Comparison of ENCODE assay signal across 17 cellular contexts in the genomic region with DNA sequence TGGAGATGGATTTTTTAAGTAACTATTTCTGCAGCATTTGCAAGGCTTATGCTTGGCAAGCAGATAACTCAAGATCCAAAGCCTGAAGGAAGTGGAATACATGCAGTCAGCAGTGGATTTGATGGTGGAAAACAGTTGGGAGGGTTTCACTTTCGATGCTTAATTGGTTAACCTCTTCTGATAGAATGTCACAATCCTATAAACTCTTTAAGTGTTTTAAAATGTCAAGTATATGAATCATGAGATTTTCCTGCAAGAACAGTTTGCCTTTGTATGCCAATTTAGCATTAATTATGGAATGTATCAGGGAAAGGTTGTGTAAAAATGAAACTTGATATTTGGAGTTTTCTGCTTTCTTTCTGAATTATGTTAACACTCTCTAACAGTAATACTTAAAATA. TPM values are rescaled to one million over a fixed set of nuclear protein-coding genes. Genes with fewer than 3 reads are reported as not detected.
DNase-seq lines count a peak whose midpoint lies in the region; ATAC-seq and TF ChIP-seq lines count a peak whose summit lies in the region.
"Had no signal": no experiment of that assay in that cellular context is flagged by ENCODE, and none has a peak within 500 bp of the region (broad histone marks: within the 10 kb centered on the region; RNA-seq: fewer than 3 reads in every experiment).

No MANE protein-coding gene starts in this region.

- peaks cover 54% of the 10 kb centered on the region for H3K36me3 ChIP-seq in PC-3 (ENCODE audit: low read depth, low read length)
- H3K36me3 ChIP-seq in fibroblast of lung (ENCODE audit: control insufficient read depth, insufficient read depth, low read length), result peaks cover 10% of the 10 kb centered on the region

- no peak for TF ChIP-seq CTCF in PC-3 (conservative IDR thresholded peaks at IDR 0.05; ENCODE audit: low read depth, low read length)
- TF ChIP-seq CTCF in fibroblast of lung (conservative IDR thresholded peaks at IDR 0.05 in 1 of 2, IDR thresholded peaks at IDR 0.05 in 1 of 2; ENCODE audit: low read depth in 1 of 2, low read length in 2 of 2), result no peak

- H3K79me2 ChIP-seq in PC-3 (ENCODE audit: low read length), result no peaks in the 10 kb centered on the region
- no peaks in the 10 kb centered on the region for H3K79me2 ChIP-seq in fibroblast of lung (ENCODE audit: control insufficient read depth, insufficient read depth, low read length)

- H3K27ac ChIP-seq in PC-3 (ENCODE audit: low read length) (no peak overlapping the region), fibroblast of lung (ENCODE audit: insufficient read depth, low read length) (no peak overlapping the region)
- H3K27ac ChIP-seq: adrenal gland, coronary artery, SJCRH30 had no signal

- BruUV-seq in PC-3 (replicated peaks; lab: Mats Ljungman, UMichigan), result no TSS peak

- intact Hi-C loops in PC-3 (cut with micrococcal nuclease), result no loop called here

- H3K4me3 ChIP-seq in PC-3 (ENCODE audit: low read length), result no peak overlapping the region
- no peak overlapping the region for H3K4me3 ChIP-seq in fibroblast of lung (replicated peaks in 1 of 4; ENCODE audit: control extremely low read depth in 1 of 4, insufficient read depth in 1 of 4, low read depth in 3 of 4, low read length in 4 of 4)
- H3K4me3 ChIP-seq: adrenal gland, coronary artery, K562, mucosa of descending colon, SJCRH30 had no signal

- H3K4me3 Mint-ChIP-seq in activated CD8-positive, alpha-beta memory T cell treated with anti-CD3 and anti-CD28 coated beads, Interleukin-2, amount 10 ng/mL, durations not matched to agents 7 days and 5 days, result no peak overlapping the region
- no peak overlapping the region for H3K4me3 Mint-ChIP-seq in stimulated activated effector memory CD8-positive, alpha-beta T cell treated with anti-CD3 and anti-CD28 coated beads, Interleukin-12 subunit alpha, Interleukin-12 subunit beta, amount 100 ng/mL, for 72 hours
- H3K4me3 Mint-ChIP-seq in T-cell, result no peak overlapping the region
- H3K4me3 Mint-ChIP-seq: type B pancreatic cell had no signal

- H3K27ac Mint-ChIP-seq in activated CD8-positive, alpha-beta memory T cell treated with anti-CD3 and anti-CD28 coated beads, Interleukin-2, amount 10 ng/mL, durations not matched to agents 7 days and 5 days, result peak overlapping the region; percentile 21
- H3K27ac Mint-ChIP-seq in stimulated activated effector memory CD8-positive, alpha-beta T cell treated with anti-CD3 and anti-CD28 coated beads, Interleukin-12 subunit alpha, Interleukin-12 subunit beta, amount 100 ng/mL, for 72 hours, result peak overlapping the region; percentile 50
- no peak overlapping the region for H3K27ac Mint-ChIP-seq in T-cell
- H3K27ac Mint-ChIP-seq: type B pancreatic cell had no signal

- H3K9me3 ChIP-seq in PC-3 (ENCODE audit: low read length), result no peaks in the 10 kb centered on the region
- H3K9me3 ChIP-seq in fibroblast of lung (ENCODE audit: control insufficient read depth, insufficient read depth, low read depth, low read length), result no peaks in the 10 kb centered on the region
- H3K9me3 ChIP-seq: adrenal gland, mucosa of descending colon, SJCRH30 had no signal

- H3K9me3 Mint-ChIP-seq in activated CD8-positive, alpha-beta memory T cell treated with anti-CD3 and anti-CD28 coated beads, Interleukin-2, amount 10 ng/mL, durations not matched to agents 7 days and 5 days (ENCODE audit: low read depth), result no peaks in the 10 kb centered on the region
- no peaks in the 10 kb centered on the region for H3K9me3 Mint-ChIP-seq in stimulated activated effector memory CD8-positive, alpha-beta T cell treated with anti-CD3 and anti-CD28 coated beads, Interleukin-12 subunit alpha, Interleukin-12 subunit beta, amount 100 ng/mL, for 72 hours
- H3K9me3 Mint-ChIP-seq in T-cell, result no peaks in the 10 kb centered on the region
- H3K9me3 Mint-ChIP-seq: type B pancreatic cell had no signal

- no peak overlapping the region for H3K9ac ChIP-seq in PC-3 (ENCODE audit: low read length)
- H3K9ac ChIP-seq in fibroblast of lung (ENCODE audit: insufficient read depth, low read length), result no peak overlapping the region

- POLR2A ChIA-PET in PC-3 (lab: Charles Lee; ENCODE audit: unreplicated experiment), result no interaction called here
- POLR2A ChIA-PET in T-cell (lab: Charles Lee), result no interaction called here

- H3K4me1 ChIP-seq in PC-3 (ENCODE audit: insufficient read depth, low read length) (peaks cover 7% of the 10 kb centered on the region; the same call in 1 of the 2 replicates), fibroblast of lung (ENCODE audit: control insufficient read depth, extremely low read depth, insufficient read depth, low read length) (peaks cover 5% of the 10 kb centered on the region)
- H3K4me1 ChIP-seq: SJCRH30 had no signal

- no peaks in the 10 kb centered on the region for H3K27me3 Mint-ChIP-seq in activated CD8-positive, alpha-beta memory T cell treated with anti-CD3 and anti-CD28 coated beads, Interleukin-2, amount 10 ng/mL, durations not matched to agents 7 days and 5 days
- H3K27me3 Mint-ChIP-seq in T-cell, result no peaks in the 10 kb centered on the region
- H3K27me3 Mint-ChIP-seq: progenitor cell of endocrine pancreas, type B pancreatic cell had no signal

- CTCF ChIA-PET in activated CD8-positive, alpha-beta memory T cell treated with anti-CD3 and anti-CD28 coated beads, Interleukin-2, amount 10 ng/mL, durations not matched to agents 7 days and 5 days (lab: Charles Lee), result interaction anchor here (1.2 kb wide), 1 partner anchor 25 kb away, joined by 4 read pairs; no protein-coding TSS in a partner anchor
- CTCF ChIA-PET in PC-3 (lab: Charles Lee) (no interaction called here), T-cell (lab: Charles Lee) (no interaction called here)

- H3K36me3 Mint-ChIP-seq in activated CD8-positive, alpha-beta memory T cell treated with anti-CD3 and anti-CD28 coated beads, Interleukin-2, amount 10 ng/mL, durations not matched to agents 7 days and 5 days, result peaks cover 37% of the 10 kb centered on the region
- H3K36me3 Mint-ChIP-seq in stimulated activated effector memory CD8-positive, alpha-beta T cell treated with anti-CD3 and anti-CD28 coated beads, Interleukin-12 subunit alpha, Interleukin-12 subunit beta, amount 100 ng/mL, for 72 hours, result peaks cover 98% of the 10 kb centered on the region
- H3K36me3 Mint-ChIP-seq in T-cell, result peaks cover 44% of the 10 kb centered on the region

- H3K4me2 ChIP-seq in PC-3 (ENCODE audit: low read length), result no peak overlapping the region
- H3K4me2 ChIP-seq in fibroblast of lung (ENCODE audit: extremely low read depth, insufficient read depth, low read length), result peak overlapping the region; percentile 57

- H3K27me3 ChIP-seq in PC-3 (ENCODE audit: low read length) (no peaks in the 10 kb centered on the region), fibroblast of lung (ENCODE audit: control insufficient read depth, insufficient read depth, low read length) (no peaks in the 10 kb centered on the region)
- H3K27me3 ChIP-seq: adrenal gland, SJCRH30 had no signal

- H3K9me2 ChIP-seq in PC-3 (replicated peaks; ENCODE audit: low read length), result no peaks in the 10 kb centered on the region

- H4K20me1 ChIP-seq in PC-3 (ENCODE audit: low read length) (no peaks in the 10 kb centered on the region), fibroblast of lung (ENCODE audit: control insufficient read depth, extremely low read depth, insufficient read depth, low read length) (no peaks in the 10 kb centered on the region)

- H3F3A ChIP-seq in PC-3 (ENCODE audit: low read length, unreplicated experiment), result no peaks in the 10 kb centered on the region

- peaks cover 14% of the 10 kb centered on the region for H3K4me1 Mint-ChIP-seq in activated CD8-positive, alpha-beta memory T cell treated with anti-CD3 and anti-CD28 coated beads, Interleukin-2, amount 10 ng/mL, durations not matched to agents 7 days and 5 days
- peaks cover 22% of the 10 kb centered on the region for H3K4me1 Mint-ChIP-seq in stimulated activated effector memory CD8-positive, alpha-beta T cell treated with anti-CD3 and anti-CD28 coated beads, Interleukin-12 subunit alpha, Interleukin-12 subunit beta, amount 100 ng/mL, for 72 hours
- H3K4me1 Mint-ChIP-seq in T-cell, result no peaks in the 10 kb centered on the region

- DNase-seq in activated CD8-positive, alpha-beta memory T cell treated with anti-CD3 and anti-CD28 coated beads, Interleukin-2, amount 10 ng/mL, durations not matched to agents 7 days and 5 days, result no peak
- DNase-seq in activated CD8-positive, alpha-beta memory T cell treated with anti-CD3 and anti-CD28 coated beads, Interleukin-2, amount 50 U/mL, for 48 hours, result no peak
- DNase-seq in PC-3 (no peak), fibroblast of lung (ENCODE audit: low read depth in 2 of 2) (peak; percentile 40 to 50), inferior parietal cortex (ENCODE audit: extremely low spot score) (no peak), T-cell (no peak)
- no peak for DNase-seq in stimulated activated effector memory CD8-positive, alpha-beta T cell treated with anti-CD3 and anti-CD28 coated beads, Interleukin-12 subunit alpha, Interleukin-12 subunit beta, amount 100 ng/mL, for 72 hours (ENCODE audit: low spot score in 2 of 2)
- DNase-seq: adrenal gland, mucosa of descending colon, NCI-H146, NCI-H774, SJCRH30 had no signal

- no peak overlapping the region for H2AFZ ChIP-seq in PC-3 (ENCODE audit: low read length)
- no peak overlapping the region for H2AFZ ChIP-seq in fibroblast of lung (ENCODE audit: low read length)

- ATAC-seq in activated CD8-positive, alpha-beta memory T cell treated with anti-CD3 and anti-CD28 coated beads, Interleukin-2, amount 10 ng/mL, durations not matched to agents 7 days and 5 days, result no peak
- ATAC-seq in PC-3, result peak; percentile 22; the same call in 1 of the 2 replicates
- no peak for ATAC-seq in stimulated activated effector memory CD8-positive, alpha-beta T cell treated with anti-CD3 and anti-CD28 coated beads, Interleukin-12 subunit alpha, Interleukin-12 subunit beta, amount 100 ng/mL, for 72 hours
- ATAC-seq in T-cell (replicated peaks in 1 of 4), result no peak
- ATAC-seq in GM18868 (IDR thresholded peaks at IDR 0.05; ENCODE audit: unreplicated experiment), result no peak
- ATAC-seq: K562, mucosa of descending colon had no signal

RNA-seq across cellular contexts. Expression of gene NKX2-4, which starts 36.6 kb away (rescaled TPM):
- total RNA-seq in activated CD8-positive, alpha-beta memory T cell treated with anti-CD3 and anti-CD28 coated beads, Interleukin-2, amount 10 ng/mL, durations not matched to agents 7 days and 5 days, result not detected
- total RNA-seq in PC-3 (2014; rRNA removed) (not detected in 2 replicates), fibroblast of lung (not detected in 2 replicates), T-cell (not detected)
- not detected in 2 replicates for polyA plus RNA-seq in fibroblast of lung
- not detected in 2 replicates for polyA plus RNA-seq in fibroblast of lung (2012)
- polyA minus RNA-seq in fibroblast of lung (ENCODE audit: low replicate concordance), result not detected in 2 replicates
- total RNA-seq: K562, mucosa of descending colon, progenitor cell of endocrine pancreas had no signal
- polyA plus RNA-seq: adrenal gland, K562 had no signal

RNA-seq across cellular contexts. Expression of gene XRN2, which starts 57.6 kb away (rescaled TPM):
- total RNA-seq in activated CD8-positive, alpha-beta memory T cell treated with anti-CD3 and anti-CD28 coated beads, Interleukin-2, amount 10 ng/mL, durations not matched to agents 7 days and 5 days, result 10 to 100 TPM; 52.5 to 69.9 TPM
- total RNA-seq in PC-3 (2014; rRNA removed) (71.5 and 76.8 TPM in 2 replicates), fibroblast of lung (91.7 and 99.3 TPM in 2 replicates), T-cell (10 to 100 TPM; 46.3 to 62.0 (median 49.7) TPM)
- 99.6 and 103 TPM in 2 replicates for polyA plus RNA-seq in fibroblast of lung
- 61.7 and 65.6 TPM in 2 replicates for polyA plus RNA-seq in fibroblast of lung (2012)
- 22.2 and 29.2 TPM in 2 replicates for polyA minus RNA-seq in fibroblast of lung (ENCODE audit: low replicate concordance)

Comparison
In these comparisons a context has a peak if more than half of its experiments do, and no peak if none do; other contexts are left out.
1. DNase-seq: peak in fibroblast of lung (2 of 2); none in activated CD8-positive, alpha-beta memory T cell treated with anti-CD3 and anti-CD28 coated beads, Interleukin-2, amount 10 ng/mL, durations not matched to agents 7 days and 5 days (single experiment), activated CD8-positive, alpha-beta memory T cell treated with anti-CD3 and anti-CD28 coated beads, Interleukin-2, amount 50 U/mL, for 48 hours (single experiment), PC-3 (single experiment), stimulated activated effector memory CD8-positive, alpha-beta T cell treated with anti-CD3 and anti-CD28 coated beads, Interleukin-12 subunit alpha, Interleukin-12 subunit beta, amount 100 ng/mL, for 72 hours (0 of 2), inferior parietal cortex (single experiment) and T-cell (0 of 34).
2. H3K27ac Mint-ChIP-seq: peak in activated CD8-positive, alpha-beta memory T cell treated with anti-CD3 and anti-CD28 coated beads, Interleukin-2, amount 10 ng/mL, durations not matched to agents 7 days and 5 days (single experiment) and stimulated activated effector memory CD8-positive, alpha-beta T cell treated with anti-CD3 and anti-CD28 coated beads, Interleukin-12 subunit alpha, Interleukin-12 subunit beta, amount 100 ng/mL, for 72 hours (single experiment); none in T-cell (0 of 2).